ENCODE assay signal across 8 cellular contexts in the genomic region with DNA sequence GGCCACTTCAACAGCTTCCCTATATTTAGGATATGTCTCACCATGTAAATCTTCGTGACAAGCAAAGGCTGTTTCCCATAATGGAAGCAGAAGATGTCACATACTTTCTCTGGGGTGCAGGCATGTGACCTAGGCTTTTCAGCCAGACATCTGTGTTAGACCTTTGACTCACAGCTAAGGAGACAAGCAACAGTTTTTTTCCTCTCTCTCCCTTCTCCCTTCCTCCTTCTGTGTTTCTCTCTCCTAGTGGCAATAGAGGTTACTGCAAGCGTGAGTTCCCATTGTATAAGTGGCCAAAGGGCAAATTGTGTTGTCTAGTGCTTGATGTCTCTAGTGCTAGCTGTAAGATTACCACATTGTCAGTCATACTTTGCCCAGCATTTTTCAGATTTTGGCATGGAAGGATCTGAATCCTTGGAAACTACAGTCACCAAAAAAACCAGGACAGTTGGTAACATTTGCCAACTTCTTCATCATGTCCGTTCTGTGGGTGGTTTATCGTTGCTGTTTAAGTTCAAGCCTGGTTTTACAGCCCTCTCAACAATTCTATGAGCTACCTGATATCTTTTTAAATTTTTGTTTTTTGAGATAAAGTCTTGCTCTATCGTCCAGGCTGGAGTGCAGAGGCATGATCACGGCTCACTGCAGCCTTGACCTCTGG. TPM values are rescaled to one million over a fixed set of nuclear protein-coding genes. Genes with fewer than 3 reads are reported as not detected.
DNase-seq lines count a peak whose midpoint lies in the region; ATAC-seq and TF ChIP-seq lines count a peak whose summit lies in the region.

No MANE protein-coding gene starts in this region.

- DNase-seq in AG08395 (ENCODE audit: low spot score), result peak; percentile 57
- peak; percentile 27 for DNase-seq in GM04503 (ENCODE audit: low read depth)
- peak; percentile 32 for DNase-seq in NCI-H345 (lab: John Stamatoyannopoulos, UW)
- peak; percentile 19 to 20 for DNase-seq in activated T-cell treated with anti-CD3 and anti-CD28 coated beads, Interleukin-2, amount 50 U/mL, for 48 hours
- DNase-seq in right atrium auricular region (ENCODE audit: low spot score), result no peak
- DNase-seq in gastrocnemius medialis, result no peak
- DNase-seq in activated effector memory CD4-positive, alpha-beta T cell treated with Interleukin-2 at 50 U/mL for 16 hours, result no peak

- intact Hi-C loops in gastrocnemius medialis (cut with DNase I; ENCODE audit: low total_unique reads), result no loop called here

- ATAC-seq in HG02870 (IDR thresholded peaks at IDR 0.05; ENCODE audit: unreplicated experiment) (peak; percentile 72), gastrocnemius medialis (peak in 1 of 2 donors; percentile 65)

- H3K9me3 ChIP-seq in right atrium auricular region, result no peaks in the 10 kb centered on the region
- H3K9me3 ChIP-seq in gastrocnemius medialis, result no peaks in the 10 kb centered on the region

- H3K27me3 ChIP-seq in right atrium auricular region (no peaks in the 10 kb centered on the region), gastrocnemius medialis (no peaks in the 10 kb centered on the region)

- TF ChIP-seq POLR2A in gastrocnemius medialis (IDR thresholded peaks at IDR 0.05), result no peak

- in situ Hi-C loops in gastrocnemius medialis (cut with MboI; ENCODE audit: low sequenced_read_pairs in 4 of 4), result no loop called here

- H3K36me3 ChIP-seq in right atrium auricular region (no peaks in the 10 kb centered on the region), gastrocnemius medialis (no peaks in the 10 kb centered on the region)

- H3K4me3 ChIP-seq in right atrium auricular region, result no peak overlapping the region
- no peak overlapping the region for H3K4me3 ChIP-seq in gastrocnemius medialis

- H3K27ac ChIP-seq in right atrium auricular region, result peak overlapping the region in 1 of 2 donors; percentile 31
- no peak overlapping the region for H3K27ac ChIP-seq in gastrocnemius medialis

- H3K4me1 ChIP-seq in right atrium auricular region (no peaks in the 10 kb centered on the region), gastrocnemius medialis (no peaks in the 10 kb centered on the region)

- TF ChIP-seq CTCF in right atrium auricular region (IDR thresholded peaks at IDR 0.05) (peak; percentile 64 to 76), gastrocnemius medialis (IDR thresholded peaks at IDR 0.05 in 4 of 5, conservative IDR thresholded peaks at IDR 0.05 in 1 of 5) (peak in 4 of 5 experiments; percentile 13 to 41 (median 31))

RNA-seq across cellular contexts. Expression of a gene that starts 44.4 kb away (rescaled TPM):
- total RNA-seq in right atrium auricular region (100 to 1,000 TPM; 148 to 174 TPM), gastrocnemius medialis (10 to 100 TPM in 3 of 4 donors, 1 to 10 TPM in 1; 8.8 to 22.2 (median 14.9) TPM)

Comparison
In these comparisons a context has a peak if more than half of its experiments do, and no peak if none do; other contexts are left out.
1. DNase-seq: peak in AG08395 (single experiment), GM04503 (single experiment), NCI-H345 (single experiment) and activated T-cell treated with anti-CD3 and anti-CD28 coated beads, Interleukin-2, amount 50 U/mL, for 48 hours (2 of 2); none in right atrium auricular region (single experiment), gastrocnemius medialis (0 of 2) and activated effector memory CD4-positive, alpha-beta T cell treated with Interleukin-2 at 50 U/mL for 16 hours (single experiment).
2. RNA of a gene that starts 44.4 kb away (total RNA-seq): 148 to 174 TPM in right atrium auricular region; 8.8 to 22.2 TPM in gastrocnemius medialis; every median in the first group is over 4 times any median in the second.